In genomic region chr10:106935978-106936451, GRCh38 we compare ENCODE assay signal across 13 cellular contexts.
DNase-seq lines count a peak whose midpoint lies in the region; ATAC-seq and TF ChIP-seq lines count a peak whose summit lies in the region.
"Had no signal": no experiment of that assay in that cellular context is flagged by ENCODE, and none has a peak within 500 bp of the region (broad histone marks: within the 10 kb centered on the region; RNA-seq: fewer than 3 reads in every experiment).

No MANE protein-coding gene starts in this region.

- H3K36me3 ChIP-seq in left ventricle myocardium inferior = no peaks in the 10 kb centered on the region

- peaks cover 2% of the 10 kb centered on the region for H3K4me1 ChIP-seq in left ventricle myocardium inferior
- H3K4me1 ChIP-seq: A549, foreskin keratinocyte had no signal

- H3K4me3 ChIP-seq in left ventricle myocardium inferior = no peak overlapping the region
- H3K4me3 ChIP-seq: A549 had no signal

- intact Hi-C loops in left ventricle myocardium superior (cut with micrococcal nuclease) (no loop called here), left ventricle myocardium inferior (cut with micrococcal nuclease) (no loop called here)

- CTCF ChIA-PET in RWPE1 (lab: Yijun Ruan, JAX) = no interaction called here

- H3K27me3 ChIP-seq in left ventricle myocardium inferior (ENCODE audit: low read depth) = peaks cover 14% of the 10 kb centered on the region
- H3K27me3 ChIP-seq: foreskin keratinocyte had no signal

- H3K27ac ChIP-seq in left ventricle myocardium inferior (replicated peaks) = no peak overlapping the region
- no peak overlapping the region for H3K27ac ChIP-seq in RWPE1
- H3K27ac ChIP-seq: A549, foreskin keratinocyte had no signal

- ATAC-seq in left ventricle myocardium superior (peak; percentile 21), HG02938 (IDR thresholded peaks at IDR 0.05; ENCODE audit: unreplicated experiment) (peak; percentile 60)
- ATAC-seq: A549, foreskin keratinocyte had no signal

- POLR2A ChIA-PET in RWPE1 (lab: Yijun Ruan, JAX; ENCODE audit: low non-redundant PET) = no interaction called here

- H3K9me3 ChIP-seq in left ventricle myocardium inferior (replicated peaks) = no peaks in the 10 kb centered on the region
- H3K9me3 ChIP-seq: A549 had no signal

- TF ChIP-seq CTCF in left ventricle myocardium inferior (IDR thresholded peaks at IDR 0.05; ENCODE audit: borderline replicate concordance) (no peak), RWPE1 (conservative IDR thresholded peaks at IDR 0.05; ENCODE audit: low read depth) (no peak)

- DNase-seq in left ventricle myocardium superior (no peak), left ventricle myocardium inferior (no peak), MV-4-11 (lab: John Stamatoyannopoulos, UW) (peak; percentile 97), NCI-H1436 treated with DMSO at 0.1 percent for 48 hours (lab: John Stamatoyannopoulos, UW) (no peak), RWPE1 (ENCODE audit: low spot score) (no peak), EL (no peak)
- no peak for DNase-seq in activated CD4-positive, alpha-beta T cell treated with anti-CD3 and anti-CD28 coated beads, Interleukin-2, amount 50 U/mL, for 4 hours
- DNase-seq: activated CD4-positive, CD25-positive, alpha-beta regulatory T cell treated with anti-CD3 and anti-CD28 coated beads, Interleukin-2, amount 50 U/mL, for 72 hours; foreskin keratinocyte; NCI-H2171 treated with DMSO at 0.1 percent for 48 hours; nephron progenitor cell had no signal
